Comparison of ENCODE assay signal across 11 cellular contexts in the genomic region with DNA sequence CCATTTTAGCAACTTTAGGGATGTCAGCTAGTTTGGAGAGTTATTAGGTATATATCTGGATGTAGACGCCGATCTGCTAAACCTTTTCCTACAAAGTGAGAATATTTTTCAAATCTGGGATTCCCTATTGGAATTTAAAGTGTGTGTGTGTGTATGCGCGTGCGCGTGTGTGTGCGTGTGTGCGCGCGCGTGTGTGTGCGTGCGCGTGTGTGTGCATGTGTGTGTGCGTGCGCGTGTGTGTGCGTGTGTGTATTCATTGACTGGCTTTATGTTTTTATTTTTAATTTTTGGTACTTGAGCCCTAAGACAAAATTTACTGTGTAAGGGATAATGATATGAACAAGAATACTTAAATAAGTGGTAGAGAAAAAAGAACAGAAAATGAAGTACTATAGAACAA. TPM values are rescaled to one million over a fixed set of nuclear protein-coding genes. Genes with fewer than 3 reads are reported as not detected.
"Had no signal": no experiment of that assay in that cellular context is flagged by ENCODE, and none has a peak within 500 bp of the region (broad histone marks: within the 10 kb centered on the region; RNA-seq: fewer than 3 reads in every experiment).

No MANE protein-coding gene starts in this region.

- ATAC-seq: HepG2, K562 had no signal

- H3K27ac ChIP-seq: HL-60, KMS-11 had no signal

- H3K4me3 Mint-ChIP-seq: IgD-negative memory B cell had no signal

- H3K27ac Mint-ChIP-seq: IgD-negative memory B cell had no signal

- H3K27me3 Mint-ChIP-seq: IgD-negative memory B cell had no signal

- FAIRE-seq: HepG2, HTR-8/SVneo, K562 had no signal

- H3K4me3 ChIP-seq: K562 had no signal

- DNase-seq: IMR-90, KBM-7, KG1 had no signal

- H3K36me3 Mint-ChIP-seq: IgD-negative memory B cell had no signal

- H3K9ac ChIP-seq: KMS-11 had no signal

- H3K4me2 ChIP-seq: KMS-11 had no signal

RNA-seq across cellular contexts. Expression of a gene that starts 8.1 kb away (rescaled TPM):
- total RNA-seq: HepG2, HT-29, HT1080, IMR-90, K562 had no signal
- polyA plus RNA-seq: HepG2, IgD-negative memory B cell, IMR-90, K562 had no signal
